ENCODE assay signal across 8 cellular contexts in genomic region chr3:111859974-111860859, GRCh38. TPM values are rescaled to one million over a fixed set of nuclear protein-coding genes. Genes with fewer than 3 reads are reported as not detected.
A peak's percentile ranks its signal among the peaks of the same experiment; 100 is the strongest.
DNase-seq lines count a peak whose midpoint lies in the region; ATAC-seq, FAIRE-seq and TF ChIP-seq lines count a peak whose summit lies in the region.

No MANE protein-coding gene starts in this region.

- peak overlapping the region; percentile 59 for H2AFZ ChIP-seq in HepG2 (ENCODE audit: low read length)

- H3K36me3 ChIP-seq in HepG2 (replicated peaks in 1 of 2; ENCODE audit: control insufficient read depth in 1 of 2, insufficient read depth in 2 of 2, low read length in 2 of 2): no peaks in the 10 kb centered on the region; a peak in 1 of 5 replicates

- TF ChIP-seq EP300 in HepG2 (IDR thresholded peaks at IDR 0.05; ENCODE audit: low read depth in 2 of 2, low read length in 2 of 2) (no peak), HepG2 (CRISPR knock-in tag; IDR thresholded peaks at IDR 0.05; ENCODE audit: borderline replicate concordance) (no peak)

- POLR2A ChIA-PET in HepG2 (lab: Yijun Ruan, JAX): interaction anchor here (0.8 to 1.8 kb wide), 4 partner anchors 96 to 183 kb away, joined by 3 to 14 read pairs (median 4); no protein-coding TSS in a partner anchor

- H3K4me1 ChIP-seq in HepG2 (ENCODE audit: insufficient read depth, low read length): peaks cover 50% of the 10 kb centered on the region

- H4K20me1 ChIP-seq in HepG2 (ENCODE audit: insufficient read depth, low read length): no peaks in the 10 kb centered on the region

- peak overlapping the region; percentile 92 for H3K27ac ChIP-seq in HepG2 (ENCODE audit: extremely low read length, insufficient read depth, low read length)

- TF ChIP-seq RAD21 in HepG2 (CRISPR knock-in tag; IDR thresholded peaks at IDR 0.05): peak; percentile 66

- FAIRE-seq in HepG2 (lab: Jason Lieb, UNC): peak; percentile 26

- no TSS peak for BruUV-seq in HepG2 (replicated peaks; lab: Mats Ljungman, UMichigan)

- peak in 1 of 2 experiments; percentile 27; a peak in 2 of 4 replicates for TF ChIP-seq POLR2A in HepG2 (IDR thresholded peaks at IDR 0.05; ENCODE audit: insufficient read depth in 1 of 2, low read depth in 2 of 2, low read length in 2 of 2)

- in situ Hi-C loops in HepG2 (cut with HindIII; ENCODE audit: extremely low pct_ligation_motif_present, low pct_unique_long_range_greater_than_20kb): loop anchor here (5.0 kb wide), 1 partner anchor 143 kb away; no protein-coding TSS in a partner anchor

- peak; percentile 75 for TF ChIP-seq CTCF in AG10803 (conservative IDR thresholded peaks at IDR 0.05; ENCODE audit: low read length)
- TF ChIP-seq CTCF in HepG2 (CRISPR knock-in tag; IDR thresholded peaks at IDR 0.05): peak; percentile 41

- DNase-seq in AG10803 (ENCODE audit: low read depth) (peak; percentile 87), NCI-H345 (lab: John Stamatoyannopoulos, UW) (peak; percentile 70), dermis blood vessel endothelial cell (peak; percentile 92), HepG2 (ENCODE audit: low spot score) (peak; percentile 71)
- DNase-seq in activated CD4-positive, alpha-beta T cell treated with anti-CD3 and anti-CD28 coated beads for 4 hours: peak; percentile 42 to 51
- DNase-seq in stimulated activated CD4-positive, alpha-beta T cell treated with anti-CD3 and anti-CD28 coated beads, Interleukin-4, amount 100 ng/mL, for 24 hours: peak; percentile 45

- peaks cover 12% of the 10 kb centered on the region for H3K79me2 ChIP-seq in HepG2 (ENCODE audit: insufficient read depth, low read length)

- CTCF ChIA-PET in HepG2 (lab: Yijun Ruan, JAX; ENCODE audit: low intra/inter-chr PET ratio, low total read pairs): interaction anchor here (1.2 to 2.7 kb wide), 2 partner anchors 142 to 144 kb away, joined by 3 to 12 read pairs; no protein-coding TSS in a partner anchor

- H3K9ac ChIP-seq in HepG2 (ENCODE audit: insufficient read depth, low read depth, low read length): peak overlapping the region; percentile 96

- WGBS in HepG2 (ENCODE audit: low lambda C conversion rate): 0% methylated on average over 28 of the region's 35 CpGs

- peak overlapping the region; percentile 84 for H3K4me2 ChIP-seq in HepG2 (ENCODE audit: low read depth, low read length)

- no peaks in the 10 kb centered on the region; a peak in 1 of 5 replicates for H3K27me3 ChIP-seq in HepG2 (ENCODE audit: control insufficient read depth in 1 of 2, insufficient read depth in 2 of 2, low read length in 2 of 2)

- ATAC-seq in GM18909 (IDR thresholded peaks at IDR 0.05; ENCODE audit: poor library complexity, unreplicated experiment) (peak; percentile 94), HG03135 (IDR thresholded peaks at IDR 0.05; ENCODE audit: unreplicated experiment) (peak; percentile 87), HepG2 (peak; percentile 80)

- no peaks in the 10 kb centered on the region for H3K9me3 ChIP-seq in HepG2 (ENCODE audit: low read length)

- intact Hi-C loops in HepG2 (cut with micrococcal nuclease; ENCODE audit: unreplicated experiment): loop anchor here (1.0 to 5.0 kb wide), 4 partner anchors 47 to 143 kb away; no protein-coding TSS in a partner anchor

- H3K4me3 ChIP-seq in AG10803 (ENCODE audit: low read length) (peak overlapping the region; percentile 87), HepG2 (replicated peaks in 1 of 3; ENCODE audit: insufficient read depth in 1 of 3, low read depth in 2 of 3, low read length in 3 of 3) (peak overlapping the region; percentile 84 to 98 (median 88))

TF ChIP-seq in HepG2, 621 proteins besides CTCF, POLR2A, EP300 and RAD21 (continues in another document):
- peak; percentile 39 for TF ChIP-seq STAG1 (CRISPR knock-in tag; IDR thresholded peaks at IDR 0.05)
- TF ChIP-seq NFAT5 (CRISPR knock-in tag; IDR thresholded peaks at IDR 0.05): no peak
- no peak; a peak in 1 of 4 replicates for TF ChIP-seq HMGXB4 (CRISPR knock-in tag; IDR thresholded peaks at IDR 0.05; ENCODE audit: borderline replicate concordance in 1 of 2, low read depth in 1 of 2)
- 0 out of 2 replicates have a peak, but pooled peaks have one; percentile 11 for TF ChIP-seq MIXL1 (CRISPR knock-in tag; IDR thresholded peaks at IDR 0.05)
- 0 out of 2 replicates have a peak, but pooled peaks have one; percentile 28 for TF ChIP-seq ZNF564 (CRISPR knock-in tag; IDR thresholded peaks at IDR 0.05)
- TF ChIP-seq NONO (IDR thresholded peaks at IDR 0.05): no peak
- TF ChIP-seq NONO (CRISPR knock-in tag; conservative IDR thresholded peaks at IDR 0.05): no peak
- no peak; the same call in 1 of the 2 replicates for TF ChIP-seq ARNT2 (CRISPR knock-in tag; IDR thresholded peaks at IDR 0.05; ENCODE audit: low read depth)
- no peak for TF ChIP-seq PHB2 (IDR thresholded peaks at IDR 0.05; ENCODE audit: partially characterized antibody)
- TF ChIP-seq RORA (CRISPR knock-in tag; IDR thresholded peaks at IDR 0.05): no peak
- TF ChIP-seq HES4 (CRISPR knock-in tag; IDR thresholded peaks at IDR 0.05; ENCODE audit: borderline replicate concordance): no peak

RNA-seq across cellular contexts. Expression of gene PHLDB2, which starts 1.2 kb away (rescaled TPM):
- total RNA-seq in dermis blood vessel endothelial cell: 73.8 and 89.9 TPM in 2 replicates
- 21.5 and 23.6 TPM in 2 replicates for total RNA-seq in HepG2 (2016; rRNA removed; fragmentation: Illumina TruSeq; extraction: Trizol)
- total RNA-seq in HepG2 (2016; cell fraction: cytosol; rRNA removed; fragmentation: Illumina TruSeq; extraction: Trizol; ENCODE audit: low read depth): 6.9 and 8.0 TPM in 2 replicates
- total RNA-seq in HepG2 (2016; cell fraction: insoluble cytoplasmic fraction; rRNA removed; fragmentation: Illumina TruSeq; extraction: Trizol): 21.0 and 22.1 TPM in 2 replicates
- 7.5 and 8.6 TPM in 2 replicates for total RNA-seq in HepG2 (2016; cell fraction: membrane; rRNA removed; fragmentation: Illumina TruSeq; extraction: Trizol)
- 47.1 and 49.2 TPM in 2 replicates for total RNA-seq in HepG2 (2016; cell fraction: nucleus; rRNA removed; fragmentation: Illumina TruSeq; extraction: Trizol)
- polyA plus RNA-seq in HepG2 (2011; rRNA removed): 8.4 and 8.7 TPM in 2 replicates
- 4.0 and 4.6 TPM in 2 replicates for polyA plus RNA-seq in HepG2 (2011; cell fraction: cytosol; rRNA removed)
- 16.3 and 16.8 TPM in 2 replicates for polyA plus RNA-seq in HepG2 (2011; cell fraction: nucleus; rRNA removed)
- 8.4 and 12.0 TPM in 2 replicates for polyA plus RNA-seq in HepG2 (2012)
- polyA plus RNA-seq in HepG2 (2016; cell fraction: cytosol; fragmentation: Illumina TruSeq; extraction: Trizol; ENCODE audit: low read depth): 0.75 and 0.92 TPM in 2 replicates
- polyA plus RNA-seq in HepG2 (2016; cell fraction: insoluble cytoplasmic fraction; fragmentation: Illumina TruSeq; extraction: Trizol; ENCODE audit: low read depth): 17.4 and 18.0 TPM in 2 replicates
- polyA plus RNA-seq in HepG2 (2016; cell fraction: membrane; fragmentation: Illumina TruSeq; extraction: Trizol; ENCODE audit: low read depth): 2.9 and 3.1 TPM in 2 replicates
- 34.5 and 36.8 TPM in 2 replicates for polyA plus RNA-seq in HepG2 (2016; cell fraction: nucleus; fragmentation: Illumina TruSeq; extraction: Trizol; ENCODE audit: insufficient read depth, low read depth)
- 27.7 and 69.1 TPM in 2 replicates for polyA minus RNA-seq in HepG2 (2011; rRNA and poly(A)+ RNA removed; ENCODE audit: low replicate concordance)
- polyA minus RNA-seq in HepG2 (2011; cell fraction: cytosol; rRNA and poly(A)+ RNA removed): 12.6 and 13.0 TPM in 2 replicates
- 99.5 and 104 TPM in 2 replicates for polyA minus RNA-seq in HepG2 (2011; cell fraction: nucleus; rRNA and poly(A)+ RNA removed)

Comparison
In these comparisons a context has a peak if more than half of its experiments do, and no peak if none do; other contexts are left out.
1. Peak in every context shown above with its lines: DNase-seq, ATAC-seq, H3K4me3 ChIP-seq and H3K27ac ChIP-seq.